Comparison of ENCODE assay signal across 8 cellular contexts in genomic region chr12:54173066-54173726, GRCh38. TPM values are rescaled to one million over a fixed set of nuclear protein-coding genes. Genes with fewer than 3 reads are reported as not detected.
DNase-seq lines count a peak whose midpoint lies in the region; ATAC-seq and TF ChIP-seq lines count a peak whose summit lies in the region.

No MANE protein-coding gene starts in this region.

- H3K27ac ChIP-seq in HUES48 (ENCODE audit: low read depth, low read length), result no peak overlapping the region
- H3K27ac ChIP-seq in SK-N-SH (ENCODE audit: low read depth in 2 of 2, low read length in 1 of 2), result peak overlapping the region in 1 of 2 experiments; percentile 30; a peak in 1 of 4 replicates
- no peak overlapping the region for H3K27ac ChIP-seq in right lobe of liver

- TF ChIP-seq POLR2A in right lobe of liver (IDR thresholded peaks at IDR 0.05), result no peak

- TF ChIP-seq CTCF in AG09309 (IDR thresholded peaks at IDR 0.05; ENCODE audit: control insufficient read depth, insufficient read depth, low read depth, low read length, missing control alignments) (no peak), SK-N-SH (IDR thresholded peaks at IDR 0.05) (no peak), choroid plexus epithelial cell (conservative IDR thresholded peaks at IDR 0.05; ENCODE audit: low read depth, low read length) (no peak), right lobe of liver (IDR thresholded peaks at IDR 0.05) (no peak)

- TF ChIP-seq RAD21 in SK-N-SH (IDR thresholded peaks at IDR 0.05; ENCODE audit: low read length), result no peak

- no peaks in the 10 kb centered on the region for H4K20me1 ChIP-seq in SK-N-SH (ENCODE audit: insufficient read depth)

- H3K4me2 ChIP-seq in SK-N-SH, result peak overlapping the region; percentile 82

- H3K27me3 ChIP-seq in HUES48 (ENCODE audit: control insufficient read depth, insufficient read depth, low read length), result peaks cover 84% of the 10 kb centered on the region
- H3K27me3 ChIP-seq in SK-N-SH (ENCODE audit: insufficient read depth), result no peaks in the 10 kb centered on the region
- H3K27me3 ChIP-seq in right lobe of liver, result peaks cover 0 to 5% of the 10 kb centered on the region in 2 donors

- no peak for TF ChIP-seq EP300 in SK-N-SH (IDR thresholded peaks at IDR 0.05; ENCODE audit: borderline replicate concordance in 1 of 2, low read depth in 1 of 2, low read length in 1 of 2)

- H3K4me1 ChIP-seq in HUES48 (ENCODE audit: control insufficient read depth, insufficient read depth, low read length) (peaks cover 7% of the 10 kb centered on the region; the same call in 1 of the 2 replicates), SK-N-SH (ENCODE audit: control insufficient read depth in 1 of 2, insufficient read depth in 2 of 2, low read depth in 1 of 2, low read length in 1 of 2) (peaks cover 3 to 23% of the 10 kb centered on the region in 2 experiments; a peak in 1 of 4 replicates), right lobe of liver (peaks cover 0 to 5% (median 0%) of the 10 kb centered on the region in 4 donors)

- WGBS in SK-N-SH (ENCODE audit: low lambda C conversion rate), result 39% methylated on average over 57 of the region's 60 CpGs
- 6% methylated on average over 15 of the region's 60 CpGs for WGBS in right lobe of liver (ENCODE audit: insufficient coverage, low coverage, low lambda C conversion rate, missing lambda C conversion rate)

- intact Hi-C loops in right lobe of liver (cut with DNase I), result no loop called here

- H3K4me3 ChIP-seq in AG09309 (ENCODE audit: control insufficient read depth, low read depth, low read length) (peak overlapping the region; percentile 35), HUES48 (ENCODE audit: low read depth, low read length) (peak overlapping the region; percentile 51), SK-N-SH (ENCODE audit: low read depth in 2 of 2, low read length in 1 of 2) (peak overlapping the region; percentile 40 to 53), choroid plexus epithelial cell (ENCODE audit: low read depth, low read length) (peak overlapping the region; percentile 26), right lobe of liver (peak overlapping the region; percentile 5 to 9 (median 8))

- POLR2A ChIA-PET in SK-N-SH (lab: Yijun Ruan, JAX), result interaction anchor here (0.6 to 3.1 kb wide), 8 partner anchors 8 to 140 kb away, joined by 3 to 15 read pairs (median 4); partner anchors contain the start of genes HOXC4, HOXC5 and SMUG1

- no peak overlapping the region for H3K9ac ChIP-seq in HUES48 (ENCODE audit: low read depth, low read length)
- peak overlapping the region; percentile 28; the same call in 1 of the 2 replicates for H3K9ac ChIP-seq in SK-N-SH

- peak; percentile 57 to 76 (median 73) for ATAC-seq in right lobe of liver
- ATAC-seq in GM18858 (IDR thresholded peaks at IDR 0.05; ENCODE audit: unreplicated experiment), result no peak
- ATAC-seq in GM18511 (IDR thresholded peaks at IDR 0.05; ENCODE audit: unreplicated experiment), result no peak

- H3K9me3 ChIP-seq in HUES48 (ENCODE audit: control insufficient read depth, insufficient read depth, low read length) (no peaks in the 10 kb centered on the region), SK-N-SH (no peaks in the 10 kb centered on the region), right lobe of liver (no peaks in the 10 kb centered on the region)

- CTCF ChIA-PET in SK-N-SH (lab: Yijun Ruan, JAX), result interaction anchor here (0.5 to 5.1 kb wide), 13 partner anchors 9 to 168 kb away, joined by 3 to 53 read pairs (median 5); partner anchors contain the start of genes HOXC4 and SMUG1

- H3K79me2 ChIP-seq in SK-N-SH (ENCODE audit: insufficient read depth), result no peaks in the 10 kb centered on the region

- H2AFZ ChIP-seq in SK-N-SH (ENCODE audit: low read depth), result peak overlapping the region; percentile 75; the same call in 1 of the 2 replicates

- DNase-seq in AG09309 (ENCODE audit: low read depth), result no peak
- peak; percentile 85 for DNase-seq in SK-N-SH
- DNase-seq in choroid plexus epithelial cell (ENCODE audit: low read depth), result peak; percentile 15
- DNase-seq in right lobe of liver, result peak in 1 of 3 donors; percentile 32
- DNase-seq in superior temporal gyrus (ENCODE audit: extremely low spot score), result peak; percentile 25

- H3K9me2 ChIP-seq in SK-N-SH, result no peaks in the 10 kb centered on the region

- H3F3A ChIP-seq in SK-N-SH (replicated peaks; ENCODE audit: insufficient read depth), result no peaks in the 10 kb centered on the region

- H3K36me3 ChIP-seq in HUES48 (ENCODE audit: control insufficient read depth, insufficient read depth, low read length) (no peaks in the 10 kb centered on the region), SK-N-SH (replicated peaks in 1 of 2; ENCODE audit: control insufficient read depth in 1 of 2, insufficient read depth in 2 of 2, low read length in 1 of 2) (no peaks in the 10 kb centered on the region), right lobe of liver (no peaks in the 10 kb centered on the region)

TF ChIP-seq in SK-N-SH, 30 proteins besides CTCF, POLR2A, EP300 and RAD21:
- TF ChIP-seq USF2 (IDR thresholded peaks at IDR 0.05; ENCODE audit: borderline replicate concordance, low read depth, low read length) (no peak), GATA2 (CRISPR knock-in tag; IDR thresholded peaks at IDR 0.05) (peak; percentile 37; the same call in 1 of the 2 replicates), GABPA (IDR thresholded peaks at IDR 0.05; ENCODE audit: low read depth) (no peak), ZBTB33 (IDR thresholded peaks at IDR 0.05; ENCODE audit: borderline replicate concordance, low read depth) (no peak), NRF1 (IDR thresholded peaks at IDR 0.05; ENCODE audit: low read depth, low read length) (no peak), TEAD4 (IDR thresholded peaks at IDR 0.05; ENCODE audit: borderline replicate concordance, insufficient read depth) (no peak), MAX (IDR thresholded peaks at IDR 0.05; ENCODE audit: low read depth) (peak; percentile 23; the same call in 1 of the 2 replicates), ELF1 (IDR thresholded peaks at IDR 0.05) (no peak), RFX5 (IDR thresholded peaks at IDR 0.05; ENCODE audit: low read length) (no peak), NFIC (IDR thresholded peaks at IDR 0.05; ENCODE audit: borderline replicate concordance) (no peak), CHD2 (IDR thresholded peaks at IDR 0.05; ENCODE audit: low read length, partially characterized antibody) (no peak)

RNA-seq across cellular contexts. Expression of gene SMUG1, which starts 15.6 kb away (rescaled TPM):
- 61.3 and 78.4 TPM in 2 replicates for polyA plus RNA-seq in SK-N-SH (2012; rRNA removed)
- polyA plus RNA-seq in SK-N-SH (2012; cell fraction: cytosol; rRNA removed), result 42.3 and 50.3 TPM in 2 replicates
- polyA plus RNA-seq in SK-N-SH (2012; cell fraction: nucleus; rRNA removed), result 113 and 138 TPM in 2 replicates
- 10 to 100 TPM; 14.1 to 25.5 (median 22.4) TPM for total RNA-seq in right lobe of liver

Comparison
In these comparisons a context has a peak if more than half of its experiments do, and no peak if none do; other contexts are left out.
1. ATAC-seq: peak in right lobe of liver (4 of 4); none in GM18858 (single experiment) and GM18511 (single experiment).
2. Peak in every context shown above with its lines, with median percentiles within 50 percentile points of each other: H3K4me3 ChIP-seq.